In genomic region chr14:95611293-95611880, GRCh38 we compare ENCODE assay signal across 24 cellular contexts.
DNase-seq lines count a peak whose midpoint lies in the region; ATAC-seq and TF ChIP-seq lines count a peak whose summit lies in the region.
"Had no signal": no experiment of that assay in that cellular context is flagged by ENCODE, and none has a peak within 500 bp of the region (broad histone marks: within the 10 kb centered on the region; RNA-seq: fewer than 3 reads in every experiment).

No MANE protein-coding gene starts in this region.

- peak; percentile 27 for DNase-seq in COLO829 (ENCODE audit: low spot score)
- DNase-seq in GM12864 (ENCODE audit: low read depth), result no peak
- DNase-seq in SW480 (ENCODE audit: low spot score), result peak; percentile 14
- DNase-seq in hepatic stellate cell (ENCODE audit: low spot score), result no peak
- DNase-seq in NOMO-1 treated with DMSO at 0.1 percent for 48 hours (lab: John Stamatoyannopoulos, UW; ENCODE audit: unreplicated experiment), result no peak
- no peak for DNase-seq in GM19240 (ENCODE audit: insufficient read length, low spot score)
- DNase-seq: CD4-positive, CD25-positive, alpha-beta regulatory T cell; cerebellar nuclear complex; DMS79 treated with DMSO at 0.1 percent for 48 hours; MG63; NCI-H187 treated with DMSO at 0.1 percent for 48 hours; NCI-H345; NK-92 treated with Interleukin-12 subunit alpha and Interleukin-12 subunit beta, amount 100 ng/mL, for 24 hours; occipital lobe; RPMI8226; SK-N-SH; stimulated activated CD4-positive, alpha-beta T cell treated with anti-CD3 and anti-CD28 coated beads, Interleukin-12 subunit alpha, Interleukin-12 subunit beta, amount 100 ng/mL, for 4 hours; stimulated activated CD8-positive, alpha-beta memory T cell treated with anti-CD3 and anti-CD28 coated beads, Interleukin-4, amount 100 ng/mL, for 48 hours; T1000; upper lobe of right lung had no signal

- TF ChIP-seq CTCF in GM12864 (IDR thresholded peaks at IDR 0.05; ENCODE audit: low read depth, low read length, missing control alignments), result peak; percentile 47

- H3K4me3 ChIP-seq in GM12864 (ENCODE audit: low read depth, low read length), result no peak overlapping the region
- H3K4me3 ChIP-seq: gastroesophageal sphincter, MG63, upper lobe of right lung had no signal

- ATAC-seq in HG02798 (IDR thresholded peaks at IDR 0.05; ENCODE audit: poor library complexity, unreplicated experiment) (peak; percentile 49), GM21717 (IDR thresholded peaks at IDR 0.05; ENCODE audit: unreplicated experiment) (no peak)
- ATAC-seq: esophagus mucosa, gastroesophageal sphincter, upper lobe of right lung had no signal

Comparison
In these comparisons a context has a peak if more than half of its experiments do, and no peak if none do; other contexts are left out.
1. DNase-seq: peak in COLO829 (single experiment) and SW480 (single experiment); none in GM12864 (single experiment), hepatic stellate cell (single experiment), NOMO-1 treated with DMSO at 0.1 percent for 48 hours (single experiment) and GM19240 (single experiment).